ENCODE assay signal across 8 cellular contexts in genomic region chr1:1471389-1472045, GRCh38. TPM values are rescaled to one million over a fixed set of nuclear protein-coding genes. Genes with fewer than 3 reads are reported as not detected.
DNase-seq lines count a peak whose midpoint lies in the region; ATAC-seq and TF ChIP-seq lines count a peak whose summit lies in the region.

Gene ATAD3B, plus strand, starts transcription at chr1:1471765. Its CDS starts 120 bp downstream, at chr1:1471885.

- H3K27me3 ChIP-seq in CD8-positive, alpha-beta memory T cell (ENCODE audit: insufficient read depth, low read length, poor library complexity, severe bottlenecking): no peaks in the 10 kb centered on the region
- no peaks in the 10 kb centered on the region for H3K27me3 ChIP-seq in lung (ENCODE audit: control insufficient read depth, insufficient read depth)

- POLR2A ChIA-PET in CD8-positive, alpha-beta memory T cell (lab: Charles Lee): no interaction called here

- H3K9me3 ChIP-seq in CD8-positive, alpha-beta memory T cell (ENCODE audit: low read length): no peaks in the 10 kb centered on the region
- H3K9me3 ChIP-seq in lung (ENCODE audit: control insufficient read depth in 2 of 2, insufficient read depth in 1 of 2, low read length in 1 of 2): no peaks in the 10 kb centered on the region

- peak within 1 kb of the TSS; percentile 84 to 97 (median 88) for H3K4me3 Mint-ChIP-seq in CD8-positive, alpha-beta memory T cell

- peak within 1 kb of the TSS; percentile 63 for H3K4me3 ChIP-seq in CD8-positive, alpha-beta memory T cell (ENCODE audit: low read length)
- H3K4me3 ChIP-seq in lung: peak within 1 kb of the TSS; percentile 82

- ATAC-seq in GM19467 (IDR thresholded peaks at IDR 0.05; ENCODE audit: unreplicated experiment): peak; percentile 76
- peak; percentile 95 for ATAC-seq in lung (ENCODE audit: insufficient read depth, low FRiP score)

- H3K36me3 ChIP-seq in CD8-positive, alpha-beta memory T cell (ENCODE audit: insufficient read depth, low read length): no peaks in the 10 kb centered on the region
- H3K36me3 ChIP-seq in lung (ENCODE audit: control insufficient read depth in 2 of 2, insufficient read depth in 2 of 2, low read length in 2 of 2): no peaks in the 10 kb centered on the region

- no peak for TF ChIP-seq CTCF in lung (IDR thresholded peaks at IDR 0.05; ENCODE audit: control extremely low read depth, extremely low read depth)

- H3K9me3 Mint-ChIP-seq in CD8-positive, alpha-beta memory T cell: no peaks in the 10 kb centered on the region

- H3K4me1 Mint-ChIP-seq in CD8-positive, alpha-beta memory T cell: peaks cover 17 to 31% (median 19%) of the 10 kb centered on the region in 3 donors

- CTCF ChIA-PET in CD8-positive, alpha-beta memory T cell (lab: Charles Lee): no interaction called here

- H3K27ac ChIP-seq in CD8-positive, alpha-beta memory T cell (ENCODE audit: low read depth, low read length): peak within 1 kb of the TSS; percentile 70
- H3K27ac ChIP-seq in lung (ENCODE audit: low read depth in 1 of 2, low read length in 1 of 2): peak within 1 kb of the TSS; percentile 80 to 90

- H3K4me1 ChIP-seq in CD8-positive, alpha-beta memory T cell (ENCODE audit: insufficient read depth, low read length): peaks cover 14% of the 10 kb centered on the region
- H3K4me1 ChIP-seq in lung (ENCODE audit: control insufficient read depth in 2 of 2, insufficient read depth in 2 of 2, low read length in 2 of 2): peaks cover 3 to 8% of the 10 kb centered on the region in 2 donors

- WGBS in lung, 2 donors: 0% methylated on average over 79 to 86 of the region's 87 CpGs

- H3K36me3 Mint-ChIP-seq in CD8-positive, alpha-beta memory T cell: peaks cover 0 to 5% (median 0%) of the 10 kb centered on the region in 3 donors

- no peaks in the 10 kb centered on the region for H3K27me3 Mint-ChIP-seq in CD8-positive, alpha-beta memory T cell

- DNase-seq in CD8-positive, alpha-beta memory T cell: peak; percentile 84 to 93 (median 88)
- DNase-seq in HS-27A (ENCODE audit: low read depth) (peak; percentile 64), lung (ENCODE audit: low spot score) (peak; percentile 95)
- peak; percentile 87 for DNase-seq in NK-92 treated with Interleukin-12 subunit alpha and Interleukin-12 subunit beta, amount 100 ng/mL, for 24 hours (lab: John Stamatoyannopoulos, UW)
- peak; percentile 96 for DNase-seq in activated CD8-positive, alpha-beta memory T cell treated with anti-CD3 and anti-CD28 coated beads for 24 hours
- DNase-seq in effector CD4-positive, alpha-beta T cell: peak; percentile 90
- DNase-seq in stimulated activated CD4-positive, alpha-beta T cell treated with anti-CD3 and anti-CD28 coated beads, TNF-alpha, amount 100 ng/mL, for 24 hours (ENCODE audit: low read depth in 3 of 3): peak; percentile 90 to 97 (median 91)

- H3K27ac Mint-ChIP-seq in CD8-positive, alpha-beta memory T cell: peak within 1 kb of the TSS; percentile 67 to 98 (median 94)

RNA-seq across cellular contexts. Expression of gene ATAD3B, which starts in this region (rescaled TPM):
- 10 to 100 TPM; 81.6 to 86.6 TPM for total RNA-seq in CD8-positive, alpha-beta memory T cell
- 7.9 TPM for polyA plus RNA-seq in CD8-positive, alpha-beta memory T cell
- total RNA-seq in lung: 10 to 100 TPM; 21.6 to 39.0 TPM
- 10 to 100 TPM; 23.4 to 32.6 TPM for polyA plus RNA-seq in lung

Comparison
In these comparisons a context has a peak if more than half of its experiments do, and no peak if none do; other contexts are left out.
1. Peak in every context shown above with its lines: DNase-seq, ATAC-seq, H3K4me3 ChIP-seq and H3K27ac ChIP-seq.